ENCODE assay signal across 19 cellular contexts in the genomic region with DNA sequence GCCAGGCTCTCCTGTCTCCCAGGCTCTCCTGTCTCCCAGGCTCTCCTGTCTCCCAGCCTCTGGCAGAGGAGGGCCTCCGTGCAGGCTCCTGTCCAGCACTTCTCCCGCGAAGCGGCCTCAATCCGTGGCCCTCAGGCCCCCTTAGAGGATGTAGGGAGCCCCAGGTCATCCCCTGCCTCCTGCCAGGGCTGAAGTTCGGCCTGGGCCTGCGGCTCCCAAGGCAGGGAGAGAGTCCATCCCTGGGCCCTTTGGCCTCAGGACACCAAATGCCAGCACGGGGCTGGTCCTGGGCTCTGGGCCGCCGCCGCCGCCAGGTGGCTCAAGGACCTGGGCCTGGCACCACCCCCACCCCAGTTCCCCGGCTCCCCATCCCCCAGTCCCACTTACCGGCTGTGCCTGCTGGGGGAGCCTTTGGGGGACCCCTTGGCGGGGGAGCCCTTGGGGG. TPM values are rescaled to one million over a fixed set of nuclear protein-coding genes. Genes with fewer than 3 reads are reported as not detected.
DNase-seq lines count a peak whose midpoint lies in the region; ATAC-seq, FAIRE-seq and TF ChIP-seq lines count a peak whose summit lies in the region.
"Had no signal": no experiment of that assay in that cellular context is flagged by ENCODE, and none has a peak within 500 bp of the region (broad histone marks: within the 10 kb centered on the region; RNA-seq: fewer than 3 reads in every experiment).

No MANE protein-coding gene starts in this region.

- DNase-seq in ACHN, result peak; percentile 34
- peak in 1 of 3 donors; percentile 81 for DNase-seq in Peyer's patch
- peak; percentile 53 for DNase-seq in islet precursor cell
- DNase-seq in pancreas, result peak in 2 of 6 donors; percentile 55 to 73
- no peak for DNase-seq in hippocampal formation (lab: John Stamatoyannopoulos, UW)
- no peak for DNase-seq in OCI-LY7 (ENCODE audit: low spot score)
- DNase-seq in natural killer cell treated with Interleukin-12 subunit alpha and Interleukin-12 subunit beta and Interleukin-15 and Interleukin-18, amount 100 ng/mL, for 72 hours (ENCODE audit: low spot score), result no peak
- DNase-seq: activated CD4-positive, CD25-positive, alpha-beta regulatory T cell treated with anti-CD3 and anti-CD28 coated beads, Interleukin-2, amount 50 U/mL, for 72 hours; activated CD8-positive, alpha-beta memory T cell treated with anti-CD3 and anti-CD28 coated beads, Interleukin-2, amount 50 U/mL, for 48 hours; activated naive CD4-positive, alpha-beta T cell treated with anti-CD3 and anti-CD28 coated beads, Interleukin-2, amount 50 U/mL, for 16 hours; gastrocnemius medialis; GOT3; immature natural killer cell; KBM-7; naive B cell; NCI-H146; stimulated activated CD4-positive, alpha-beta T cell treated with anti-CD3 and anti-CD28 coated beads, Interleukin-2, amount 100 ng/mL, for 24 hours had no signal

- H3K4me1 ChIP-seq in Peyer's patch, result peaks cover 0 to 25% (median 1%) of the 10 kb centered on the region in 4 donors
- no peaks in the 10 kb centered on the region for H3K4me1 ChIP-seq in pancreas
- peaks cover 22% of the 10 kb centered on the region for H3K4me1 ChIP-seq in OCI-LY7 (ENCODE audit: insufficient read depth, low read length, poor library complexity, severe bottlenecking)
- H3K4me1 ChIP-seq: gastrocnemius medialis had no signal

- no TSS peak for BruUV-seq in OCI-LY7 (replicated peaks; lab: Mats Ljungman, UMichigan)

- CTCF ChIA-PET in OCI-LY7 (lab: Charles Lee; ENCODE audit: unreplicated experiment), result no interaction called here

- 35 to 46% methylated on average over 11 to 15 of the region's 15 CpGs for WGBS in pancreas, 2 donors

- H3K79me2 ChIP-seq in OCI-LY7 (ENCODE audit: insufficient read depth, low read depth, low read length), result no peaks in the 10 kb centered on the region

- H3K4me3 ChIP-seq in Peyer's patch (peak overlapping the region in 3 of 4 donors; percentile 21 to 61 (median 54)), pancreas (peak overlapping the region in 2 of 4 donors; percentile 11 to 46), OCI-LY7 (ENCODE audit: low read depth, low read length, poor library complexity, severe bottlenecking) (no peak overlapping the region)
- H3K4me3 ChIP-seq: gastrocnemius medialis had no signal

- H3K27me3 ChIP-seq in Peyer's patch (no peaks in the 10 kb centered on the region), pancreas (no peaks in the 10 kb centered on the region)
- H3K27me3 ChIP-seq: gastrocnemius medialis had no signal

- no peaks in the 10 kb centered on the region for H3K9me3 ChIP-seq in Peyer's patch
- H3K9me3 ChIP-seq in pancreas, result no peaks in the 10 kb centered on the region
- no peaks in the 10 kb centered on the region for H3K9me3 ChIP-seq in OCI-LY7 (ENCODE audit: low read length)
- H3K9me3 ChIP-seq: gastrocnemius medialis had no signal

- intact Hi-C loops in pancreas (cut with DNase I) (no loop called here), OCI-LY7 (cut with micrococcal nuclease; ENCODE audit: unreplicated experiment) (no loop called here)

- no peak overlapping the region for H3K4me3 Mint-ChIP-seq in natural killer cell treated with Interleukin-12 subunit alpha and Interleukin-12 subunit beta and Interleukin-15 and Interleukin-18, amount 100 ng/mL, for 72 hours
- H3K4me3 Mint-ChIP-seq: brain, immature natural killer cell had no signal

- H2AFZ ChIP-seq in OCI-LY7 (ENCODE audit: low read length), result no peak overlapping the region

- no peaks in the 10 kb centered on the region for H3K9me2 ChIP-seq in OCI-LY7 (ENCODE audit: insufficient read depth, low read length)

- TF ChIP-seq CTCF in Peyer's patch (IDR thresholded peaks at IDR 0.05) (peak in 1 of 6 experiments; percentile 26), pancreas (IDR thresholded peaks at IDR 0.05) (no peak), OCI-LY7 (conservative IDR thresholded peaks at IDR 0.05; ENCODE audit: low read length) (no peak)

- no peaks in the 10 kb centered on the region for H3K9me3 Mint-ChIP-seq in natural killer cell treated with Interleukin-12 subunit alpha and Interleukin-12 subunit beta and Interleukin-15 and Interleukin-18, amount 100 ng/mL, for 72 hours
- H3K9me3 Mint-ChIP-seq: immature natural killer cell, naive B cell had no signal

- peaks cover 9 to 11% of the 10 kb centered on the region in 2 donors for H3K4me1 Mint-ChIP-seq in natural killer cell treated with Interleukin-12 subunit alpha and Interleukin-12 subunit beta and Interleukin-15 and Interleukin-18, amount 100 ng/mL, for 72 hours (ENCODE audit: low read depth in 2 of 2)

- no peak overlapping the region for H3K27ac Mint-ChIP-seq in natural killer cell treated with Interleukin-12 subunit alpha and Interleukin-12 subunit beta and Interleukin-15 and Interleukin-18, amount 100 ng/mL, for 72 hours
- H3K27ac Mint-ChIP-seq: immature natural killer cell had no signal

- H3K4me2 ChIP-seq in OCI-LY7 (ENCODE audit: low read length), result no peak overlapping the region

- H3K36me3 ChIP-seq in Peyer's patch (no peaks in the 10 kb centered on the region), pancreas (no peaks in the 10 kb centered on the region), OCI-LY7 (ENCODE audit: insufficient read depth, low read length) (no peaks in the 10 kb centered on the region)
- H3K36me3 ChIP-seq: gastrocnemius medialis had no signal

- FAIRE-seq in pancreas (lab: Jason Lieb, UNC), result no peak

- in situ Hi-C loops in ACHN (cut with HindIII; ENCODE audit: low pct_ligation_motif_present, low pct_unique_long_range_greater_than_20kb, low sequenced_read_pairs), result no loop called here

- TF ChIP-seq POLR2A in Peyer's patch (IDR thresholded peaks at IDR 0.05), result no peak
- no peak for TF ChIP-seq POLR2A in GM18505 (IDR thresholded peaks at IDR 0.05; ENCODE audit: borderline replicate concordance, extremely low read depth, insufficient read depth, insufficient read length)

- peak; percentile 43 to 80 (median 62) for ATAC-seq in pancreas
- ATAC-seq in GM18505 (IDR thresholded peaks at IDR 0.05; ENCODE audit: unreplicated experiment), result no peak
- ATAC-seq in natural killer cell treated with Interleukin-12 subunit alpha and Interleukin-12 subunit beta and Interleukin-15 and Interleukin-18, amount 100 ng/mL, for 72 hours, result no peak
- ATAC-seq: gastrocnemius medialis had no signal

- H3K36me3 Mint-ChIP-seq in natural killer cell treated with Interleukin-12 subunit alpha and Interleukin-12 subunit beta and Interleukin-15 and Interleukin-18, amount 100 ng/mL, for 72 hours, result no peaks in the 10 kb centered on the region
- H3K36me3 Mint-ChIP-seq: brain, immature natural killer cell, naive B cell had no signal

- H3K27ac ChIP-seq in Peyer's patch (peak overlapping the region in 3 of 4 donors; percentile 69 to 93 (median 89)), pancreas (peak overlapping the region in 2 of 4 donors; percentile 44 to 50), OCI-LY7 (ENCODE audit: low read depth, low read length, poor library complexity, severe bottlenecking) (no peak overlapping the region)
- H3K27ac ChIP-seq: gastrocnemius medialis had no signal

- POLR2A ChIA-PET in OCI-LY7 (lab: Charles Lee), result interaction anchor here (0.6 kb wide), 1 partner anchor 283 kb away, joined by 3 read pairs; no protein-coding TSS in a partner anchor

- no peaks in the 10 kb centered on the region for H3K27me3 Mint-ChIP-seq in natural killer cell treated with Interleukin-12 subunit alpha and Interleukin-12 subunit beta and Interleukin-15 and Interleukin-18, amount 100 ng/mL, for 72 hours
- H3K27me3 Mint-ChIP-seq: brain, naive B cell had no signal

- H4K20me1 ChIP-seq in OCI-LY7 (ENCODE audit: insufficient read depth, low read length), result no peaks in the 10 kb centered on the region

RNA-seq across cellular contexts. Expression of a gene that starts 0.4 kb away (rescaled TPM):
- 10 to 100 TPM; 26.4 to 87.8 (median 55.0) TPM for total RNA-seq in Peyer's patch
- 1 to 10 TPM; 1.3 to 3.5 (median 2.9) TPM for total RNA-seq in pancreas
- 10 to 100 TPM in 1 of 2 donors, 1 to 10 TPM in 1; 6.5 to 14.6 TPM for polyA plus RNA-seq in pancreas
- total RNA-seq in OCI-LY7 (2014; rRNA removed; shearing (Covaris generic)), result 5.6 and 9.9 TPM in 2 replicates
- 5.1 and 6.9 TPM in 2 replicates for total RNA-seq in OCI-LY7 (2022)
- total RNA-seq in natural killer cell treated with Interleukin-12 subunit alpha and Interleukin-12 subunit beta and Interleukin-15 and Interleukin-18, amount 100 ng/mL, for 72 hours, result under 1 TPM; 0.05 to 0.64 TPM
- polyA plus RNA-seq: immature natural killer cell had no signal

RNA-seq across cellular contexts. Expression of a gene that starts 26.1 kb away (rescaled TPM):
- 10 to 100 TPM; 11.7 to 38.7 (median 23.5) TPM for total RNA-seq in Peyer's patch
- 1 to 10 TPM; 1.9 to 6.3 (median 3.0) TPM for total RNA-seq in pancreas
- polyA plus RNA-seq in pancreas, result 10 to 100 TPM; 32.2 to 34.7 TPM
- total RNA-seq in OCI-LY7 (2014; rRNA removed; shearing (Covaris generic)), result 7.3 and 15.9 TPM in 2 replicates
- 12.8 and 17.2 TPM in 2 replicates for total RNA-seq in OCI-LY7 (2022)
- total RNA-seq in natural killer cell treated with Interleukin-12 subunit alpha and Interleukin-12 subunit beta and Interleukin-15 and Interleukin-18, amount 100 ng/mL, for 72 hours, result 10 to 100 TPM in 1 of 2 donors, 1 to 10 TPM in 1; 9.8 to 16.2 TPM

RNA-seq across cellular contexts. Expression of a gene that starts 45.6 kb away (rescaled TPM):
- 10 to 100 TPM; 32.2 to 43.4 (median 32.6) TPM for total RNA-seq in Peyer's patch
- total RNA-seq in pancreas, result 10 to 100 TPM; 42.4 to 74.6 (median 55.3) TPM
- 10 to 100 TPM; 32.2 to 45.9 TPM for polyA plus RNA-seq in pancreas
- total RNA-seq in OCI-LY7 (2014; rRNA removed; shearing (Covaris generic)), result 53.5 and 54.0 TPM in 2 replicates
- 199 and 200 TPM in 2 replicates for total RNA-seq in OCI-LY7 (2022)
- 10 to 100 TPM; 96.2 to 98.4 TPM for total RNA-seq in natural killer cell treated with Interleukin-12 subunit alpha and Interleukin-12 subunit beta and Interleukin-15 and Interleukin-18, amount 100 ng/mL, for 72 hours

RNA-seq across cellular contexts. Expression of a gene that starts 47.7 kb away (rescaled TPM):
- total RNA-seq in Peyer's patch (10 to 100 TPM in 3 of 4 donors, not detected in 1; 15.2 to 95.1 (median 27.9) TPM), pancreas (10 to 100 TPM in 5 of 6 donors, 1 to 10 TPM in 1; 6.9 to 12.9 (median 12.3) TPM), OCI-LY7 (2022) (18.2 and 22.5 TPM in 2 replicates)
- polyA plus RNA-seq in pancreas, result 10 to 100 TPM; 19.7 to 35.0 TPM
- total RNA-seq in OCI-LY7 (2014; rRNA removed; shearing (Covaris generic)), result 17.6 and 22.5 TPM in 2 replicates
- total RNA-seq in natural killer cell treated with Interleukin-12 subunit alpha and Interleukin-12 subunit beta and Interleukin-15 and Interleukin-18, amount 100 ng/mL, for 72 hours, result 10 to 100 TPM; 16.5 to 19.1 TPM

RNA-seq across cellular contexts. Expression of a gene that starts 47.8 kb away (rescaled TPM):
- total RNA-seq in Peyer's patch (100 to 1,000 TPM in 3 of 4 donors, 10 to 100 TPM in 1; 26.4 to 268 (median 193) TPM), pancreas (10 to 100 TPM; 50.4 to 74.2 (median 59.4) TPM), OCI-LY7 (2022) (30.2 and 34.6 TPM in 2 replicates)
- 10 to 100 TPM; 16.3 to 25.4 TPM for polyA plus RNA-seq in pancreas
- total RNA-seq in OCI-LY7 (2014; rRNA removed; shearing (Covaris generic)), result 12.3 and 22.6 TPM in 2 replicates
- 10 to 100 TPM; 36.8 to 44.6 TPM for total RNA-seq in natural killer cell treated with Interleukin-12 subunit alpha and Interleukin-12 subunit beta and Interleukin-15 and Interleukin-18, amount 100 ng/mL, for 72 hours

Comparison
In these comparisons a context has a peak if more than half of its experiments do, and no peak if none do; other contexts are left out.
1. DNase-seq: peak in ACHN (single experiment) and islet precursor cell (single experiment); none in hippocampal formation (0 of 2), OCI-LY7 (single experiment) and natural killer cell treated with Interleukin-12 subunit alpha and Interleukin-12 subunit beta and Interleukin-15 and Interleukin-18, amount 100 ng/mL, for 72 hours (single experiment).
2. ATAC-seq: peak in pancreas (4 of 4); none in GM18505 (single experiment) and natural killer cell treated with Interleukin-12 subunit alpha and Interleukin-12 subunit beta and Interleukin-15 and Interleukin-18, amount 100 ng/mL, for 72 hours (0 of 2).